Comparison of ENCODE assay signal across 14 cellular contexts in the genomic region with DNA sequence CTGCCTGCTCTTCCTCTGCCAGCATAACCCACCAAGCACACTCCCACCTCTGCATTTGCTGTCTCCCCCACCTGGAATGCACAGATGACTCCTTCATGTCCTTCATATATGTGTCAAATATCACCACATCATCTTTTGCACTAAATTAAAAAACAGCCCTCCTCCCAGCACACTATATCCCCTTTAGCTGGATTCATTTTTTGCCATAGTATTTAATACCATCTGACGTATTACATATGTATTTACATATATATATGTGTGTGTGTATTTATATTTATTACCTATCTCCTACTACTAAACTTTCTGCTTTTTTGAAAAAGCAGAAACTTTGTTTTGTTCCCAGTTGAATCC. TPM values are rescaled to one million over a fixed set of nuclear protein-coding genes. Genes with fewer than 3 reads are reported as not detected.
DNase-seq lines count a peak whose midpoint lies in the region; ATAC-seq, FAIRE-seq and TF ChIP-seq lines count a peak whose summit lies in the region.
"Had no signal": no experiment of that assay in that cellular context is flagged by ENCODE, and none has a peak within 500 bp of the region (broad histone marks: within the 10 kb centered on the region; RNA-seq: fewer than 3 reads in every experiment).

No MANE protein-coding gene starts in this region.

- no peaks in the 10 kb centered on the region for H4K20me1 ChIP-seq in DOHH2 (ENCODE audit: control insufficient read depth, insufficient read depth, low read depth, low read length)
- no peaks in the 10 kb centered on the region for H4K20me1 ChIP-seq in astrocyte (ENCODE audit: insufficient read depth, low read length)

- no peak overlapping the region for H3K27ac ChIP-seq in DOHH2 (ENCODE audit: low read depth, low read length)
- H3K27ac ChIP-seq in astrocyte (ENCODE audit: low read depth, low read length), result no peak overlapping the region
- H3K27ac ChIP-seq: Peyer's patch, sigmoid colon, stomach had no signal

- H3K4me3 ChIP-seq in DOHH2 (ENCODE audit: low read length), result peak overlapping the region; percentile 49
- H3K4me3 ChIP-seq in Jurkat, Clone E6-1 (ENCODE audit: low read length), result peak overlapping the region; percentile 60
- H3K4me3 ChIP-seq in astrocyte (ENCODE audit: insufficient read depth, low read depth, low read length), result no peak overlapping the region
- H3K4me3 ChIP-seq: Peyer's patch, sigmoid colon, stomach had no signal

- TF ChIP-seq CTCF in DOHH2 (IDR thresholded peaks at IDR 0.05; ENCODE audit: low read depth, low read length, poor library complexity, severe bottlenecking), result no peak
- no peak for TF ChIP-seq CTCF in astrocyte (IDR thresholded peaks at IDR 0.05; ENCODE audit: insufficient read depth, low read depth, low read length)

- no peak for ATAC-seq in natural killer cell treated with Interleukin-12 subunit alpha and Interleukin-12 subunit beta and Interleukin-15 and Interleukin-18, amount 100 ng/mL, for 72 hours
- ATAC-seq in esophagus mucosa (no peak), GM21717 (IDR thresholded peaks at IDR 0.05; ENCODE audit: unreplicated experiment) (no peak)

- no peaks in the 10 kb centered on the region for H3K9me2 ChIP-seq in DOHH2 (replicated peaks; ENCODE audit: control insufficient read depth, low read length)

- peaks cover 3% of the 10 kb centered on the region; the same call in 1 of the 2 replicates for H3F3A ChIP-seq in DOHH2 (ENCODE audit: control insufficient read depth, insufficient read depth)

- DNase-seq in Jurkat, Clone E6-1 (ENCODE audit: low read depth, low spot score), result no peak
- DNase-seq in astrocyte (ENCODE audit: low read depth) (no peak), NCI-H146 (lab: John Stamatoyannopoulos, UW) (no peak), NCI-H1436 (lab: John Stamatoyannopoulos, UW) (no peak)
- DNase-seq in natural killer cell treated with Interleukin-12 subunit alpha and Interleukin-12 subunit beta and Interleukin-15 and Interleukin-18, amount 100 ng/mL, for 72 hours (ENCODE audit: low spot score), result no peak
- DNase-seq: sigmoid colon had no signal

- H3K27ac Mint-ChIP-seq in astrocyte (ENCODE audit: unreplicated experiment), result no peak overlapping the region
- H3K27ac Mint-ChIP-seq in natural killer cell treated with Interleukin-12 subunit alpha and Interleukin-12 subunit beta and Interleukin-15 and Interleukin-18, amount 100 ng/mL, for 72 hours, result peak overlapping the region; percentile 72 to 75
- H3K27ac Mint-ChIP-seq: activated naive CD4-positive, alpha-beta T cell treated with anti-CD3 and anti-CD28 coated beads for 36 hours; T-helper 17 cell had no signal

- peaks cover 13% of the 10 kb centered on the region for H3K4me1 ChIP-seq in DOHH2 (ENCODE audit: control insufficient read depth, low read length)
- no peaks in the 10 kb centered on the region for H3K4me1 ChIP-seq in astrocyte (ENCODE audit: insufficient read depth, low read length)
- H3K4me1 ChIP-seq: Peyer's patch, sigmoid colon, stomach had no signal

- no peaks in the 10 kb centered on the region for H3K9me3 Mint-ChIP-seq in astrocyte (ENCODE audit: unreplicated experiment)
- no peaks in the 10 kb centered on the region for H3K9me3 Mint-ChIP-seq in natural killer cell treated with Interleukin-12 subunit alpha and Interleukin-12 subunit beta and Interleukin-15 and Interleukin-18, amount 100 ng/mL, for 72 hours
- H3K9me3 Mint-ChIP-seq: activated naive CD4-positive, alpha-beta T cell treated with anti-CD3 and anti-CD28 coated beads for 36 hours had no signal

- H3K27me3 ChIP-seq in DOHH2 (ENCODE audit: control insufficient read depth, low read length) (no peaks in the 10 kb centered on the region), astrocyte (ENCODE audit: insufficient read depth, low read length) (no peaks in the 10 kb centered on the region)
- H3K27me3 ChIP-seq: Peyer's patch, sigmoid colon, stomach had no signal

- FAIRE-seq in astrocyte (lab: Jason Lieb, UNC), result no peak

- H3K27me3 Mint-ChIP-seq in astrocyte (ENCODE audit: low read depth, unreplicated experiment), result no peaks in the 10 kb centered on the region
- no peaks in the 10 kb centered on the region for H3K27me3 Mint-ChIP-seq in natural killer cell treated with Interleukin-12 subunit alpha and Interleukin-12 subunit beta and Interleukin-15 and Interleukin-18, amount 100 ng/mL, for 72 hours
- H3K27me3 Mint-ChIP-seq: T-helper 17 cell had no signal

- no peaks in the 10 kb centered on the region for H3K36me3 ChIP-seq in DOHH2 (ENCODE audit: control insufficient read depth, low read length)
- no peaks in the 10 kb centered on the region for H3K36me3 ChIP-seq in astrocyte (ENCODE audit: insufficient read depth, low read length)
- H3K36me3 ChIP-seq: Peyer's patch, sigmoid colon, stomach had no signal

- H3K4me2 ChIP-seq in DOHH2 (ENCODE audit: low read length) (peak overlapping the region; percentile 57), astrocyte (ENCODE audit: low read length) (peak overlapping the region; percentile 10)

- no peak overlapping the region for H3K4me3 Mint-ChIP-seq in astrocyte (ENCODE audit: unreplicated experiment)
- H3K4me3 Mint-ChIP-seq in natural killer cell treated with Interleukin-12 subunit alpha and Interleukin-12 subunit beta and Interleukin-15 and Interleukin-18, amount 100 ng/mL, for 72 hours, result peak overlapping the region; percentile 68
- H3K4me3 Mint-ChIP-seq: activated naive CD4-positive, alpha-beta T cell treated with anti-CD3 and anti-CD28 coated beads for 36 hours; CD14-positive monocyte; T-helper 17 cell had no signal

- H3K79me2 ChIP-seq in DOHH2 (ENCODE audit: control insufficient read depth, low read length) (no peaks in the 10 kb centered on the region), astrocyte (ENCODE audit: insufficient read depth, low read length) (no peaks in the 10 kb centered on the region)

- H3K36me3 Mint-ChIP-seq in astrocyte (ENCODE audit: low read depth, unreplicated experiment), result no peaks in the 10 kb centered on the region
- H3K36me3 Mint-ChIP-seq in natural killer cell treated with Interleukin-12 subunit alpha and Interleukin-12 subunit beta and Interleukin-15 and Interleukin-18, amount 100 ng/mL, for 72 hours, result peaks cover 4% of the 10 kb centered on the region

- no peaks in the 10 kb centered on the region for H3K9me3 ChIP-seq in DOHH2 (ENCODE audit: control insufficient read depth, insufficient read depth, low read length)
- H3K9me3 ChIP-seq in astrocyte (ENCODE audit: insufficient read depth, low read depth, low read length), result no peaks in the 10 kb centered on the region
- H3K9me3 ChIP-seq: Peyer's patch, sigmoid colon, stomach had no signal

- peaks cover 2% of the 10 kb centered on the region for H3K4me1 Mint-ChIP-seq in astrocyte (ENCODE audit: low read depth, unreplicated experiment)
- peaks cover 16 to 17% of the 10 kb centered on the region in 2 donors for H3K4me1 Mint-ChIP-seq in natural killer cell treated with Interleukin-12 subunit alpha and Interleukin-12 subunit beta and Interleukin-15 and Interleukin-18, amount 100 ng/mL, for 72 hours (ENCODE audit: low read depth in 2 of 2)

- H2AFZ ChIP-seq in astrocyte (ENCODE audit: low read depth, low read length), result no peak overlapping the region

- no peak overlapping the region for H3K9ac ChIP-seq in astrocyte (ENCODE audit: low read length)

RNA-seq across cellular contexts. Expression of gene UBL7, which starts 29.4 kb away (rescaled TPM):
- 190 TPM for polyA plus RNA-seq in Jurkat, Clone E6-1 (2012; ENCODE audit: insufficient read depth, insufficient read length)
- total RNA-seq in astrocyte, result 40.9 and 46.1 TPM in 2 replicates
- 10 to 100 TPM; 34.3 to 38.9 TPM for total RNA-seq in natural killer cell treated with Interleukin-12 subunit alpha and Interleukin-12 subunit beta and Interleukin-15 and Interleukin-18, amount 100 ng/mL, for 72 hours
- total RNA-seq in esophagus mucosa, result 28.2 TPM

RNA-seq across cellular contexts. Expression of gene ARID3B, which starts 50.7 kb away (rescaled TPM):
- 19.8 TPM for polyA plus RNA-seq in Jurkat, Clone E6-1 (2012; ENCODE audit: insufficient read depth, insufficient read length)
- 11.9 and 18.5 TPM in 2 replicates for total RNA-seq in astrocyte
- 100 to 1,000 TPM in 1 of 2 donors, 10 to 100 TPM in 1; 77.1 to 105 TPM for total RNA-seq in natural killer cell treated with Interleukin-12 subunit alpha and Interleukin-12 subunit beta and Interleukin-15 and Interleukin-18, amount 100 ng/mL, for 72 hours
- 5.4 TPM for total RNA-seq in esophagus mucosa

RNA-seq across cellular contexts. Expression of gene SEMA7A, which starts 56.6 kb away (rescaled TPM):
- polyA plus RNA-seq in Jurkat, Clone E6-1 (2012; ENCODE audit: insufficient read depth, insufficient read length), result 7.7 TPM
- total RNA-seq in astrocyte (26.7 and 36.3 TPM in 2 replicates), esophagus mucosa (4.0 TPM)
- 10 to 100 TPM; 32.1 to 40.8 TPM for total RNA-seq in natural killer cell treated with Interleukin-12 subunit alpha and Interleukin-12 subunit beta and Interleukin-15 and Interleukin-18, amount 100 ng/mL, for 72 hours
